10 cellular contexts compared by ENCODE assay signal in the genomic region with DNA sequence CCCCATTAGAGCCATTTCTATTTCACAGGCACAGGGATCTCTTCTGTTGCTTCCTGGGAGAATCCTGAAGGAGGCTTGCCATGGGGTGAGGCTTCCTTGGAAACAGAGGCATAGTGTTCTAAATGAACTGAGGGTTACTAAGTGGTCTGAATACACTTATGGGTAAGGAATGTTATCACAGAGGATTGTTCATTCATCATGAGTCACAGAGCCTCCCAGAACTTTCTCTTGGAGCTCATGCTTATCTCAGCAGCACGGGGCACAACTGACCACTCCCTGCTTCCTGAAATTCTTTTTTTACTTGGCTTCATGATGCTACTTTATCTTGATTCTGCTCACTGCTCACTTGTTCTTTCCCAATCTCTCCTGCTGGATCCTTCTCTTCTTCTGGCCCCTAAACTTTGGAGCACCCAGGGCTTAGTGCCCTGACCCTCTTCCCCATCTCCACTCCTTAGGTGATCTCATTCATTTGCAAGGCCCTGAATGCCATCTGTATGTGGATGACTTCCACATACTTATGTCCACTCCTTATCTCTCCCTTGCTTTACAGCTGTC. TPM values are rescaled to one million over a fixed set of nuclear protein-coding genes. Genes with fewer than 3 reads are reported as not detected.
DNase-seq lines count a peak whose midpoint lies in the region; ATAC-seq and TF ChIP-seq lines count a peak whose summit lies in the region.
"Had no signal": no experiment of that assay in that cellular context is flagged by ENCODE, and none has a peak within 500 bp of the region (broad histone marks: within the 10 kb centered on the region; RNA-seq: fewer than 3 reads in every experiment).

No MANE protein-coding gene starts in this region.

- H3K4me1 Mint-ChIP-seq in Calu3 (ENCODE audit: low read depth, unreplicated experiment), result peaks cover 35% of the 10 kb centered on the region
- H3K4me1 Mint-ChIP-seq in activated naive CD8-positive, alpha-beta T cell treated with anti-CD3 and anti-CD28 coated beads for 36 hours, result peaks cover 8% of the 10 kb centered on the region
- peaks cover 5 to 7% of the 10 kb centered on the region in 2 donors for H3K4me1 Mint-ChIP-seq in stimulated activated naive B cell treated with anti-CD40 and anti-IgM and Interleukin-4, amounts not matched to agents 10 μg/mL and 1 μg/mL and 100 μg/mL, for 72 hours

- no peaks in the 10 kb centered on the region for H3K9me3 ChIP-seq in SK-N-SH

- H3K27ac ChIP-seq in SK-N-SH (ENCODE audit: low read depth in 2 of 2, low read length in 1 of 2), result peak overlapping the region in 1 of 2 experiments; percentile 99; a peak in 2 of 4 replicates
- H3K27ac ChIP-seq: KMS-11 had no signal

- BruUV-seq in Calu3 (replicated peaks; lab: Mats Ljungman, UMichigan), result no TSS peak

- TF ChIP-seq CTCF in Calu3 (IDR thresholded peaks at IDR 0.05; ENCODE audit: unreplicated experiment) (no peak), SK-N-SH (IDR thresholded peaks at IDR 0.05) (no peak), fibroblast of villous mesenchyme (IDR thresholded peaks at IDR 0.05; ENCODE audit: insufficient read depth, low read depth, low read length) (no peak)

- H3K4me2 ChIP-seq in SK-N-SH, result peak overlapping the region; percentile 59
- H3K4me2 ChIP-seq: KMS-11 had no signal

- no peaks in the 10 kb centered on the region for H3K36me3 Mint-ChIP-seq in Calu3 (ENCODE audit: insufficient read depth, unreplicated experiment)
- peaks cover 6% of the 10 kb centered on the region for H3K36me3 Mint-ChIP-seq in activated naive CD8-positive, alpha-beta T cell treated with anti-CD3 and anti-CD28 coated beads for 36 hours
- peaks cover 4 to 5% of the 10 kb centered on the region in 2 donors for H3K36me3 Mint-ChIP-seq in stimulated activated naive B cell treated with anti-CD40 and anti-IgM and Interleukin-4, amounts not matched to agents 10 μg/mL and 1 μg/mL and 100 μg/mL, for 72 hours

- no peak for TF ChIP-seq RAD21 in SK-N-SH (IDR thresholded peaks at IDR 0.05; ENCODE audit: low read length)

- H3K27me3 ChIP-seq in SK-N-SH (ENCODE audit: insufficient read depth), result no peaks in the 10 kb centered on the region

- H3K4me1 ChIP-seq in SK-N-SH (ENCODE audit: control insufficient read depth in 1 of 2, insufficient read depth in 2 of 2, low read depth in 1 of 2, low read length in 1 of 2), result peaks cover 21 to 29% of the 10 kb centered on the region in 2 experiments

- H3K9me3 Mint-ChIP-seq in Calu3 (ENCODE audit: low read depth, unreplicated experiment), result no peaks in the 10 kb centered on the region
- no peaks in the 10 kb centered on the region for H3K9me3 Mint-ChIP-seq in activated naive CD8-positive, alpha-beta T cell treated with anti-CD3 and anti-CD28 coated beads for 36 hours
- H3K9me3 Mint-ChIP-seq in stimulated activated naive B cell treated with anti-CD40 and anti-IgM and Interleukin-4, amounts not matched to agents 10 μg/mL and 1 μg/mL and 100 μg/mL, for 72 hours, result no peaks in the 10 kb centered on the region

- H3K4me3 ChIP-seq in SK-N-SH (ENCODE audit: low read depth in 2 of 2, low read length in 1 of 2), result no peak overlapping the region
- no peak overlapping the region for H3K4me3 ChIP-seq in fibroblast of villous mesenchyme (ENCODE audit: low read depth, low read length)

- H3K36me3 ChIP-seq in SK-N-SH (replicated peaks in 1 of 2; ENCODE audit: control insufficient read depth in 1 of 2, insufficient read depth in 2 of 2, low read length in 1 of 2), result peaks cover 0 to 11% of the 10 kb centered on the region in 2 experiments

- WGBS in SK-N-SH (ENCODE audit: low lambda C conversion rate), result 13% methylated on average over 1 of the region's 1 CpG

- CTCF ChIA-PET in Calu3 (lab: Charles Lee), result interaction anchor here (1.0 kb wide), 1 partner anchor 41 kb away, joined by 6 read pairs; no protein-coding TSS in a partner anchor
- CTCF ChIA-PET in SK-N-SH (lab: Yijun Ruan, JAX), result interaction anchor here (1.0 kb wide), 1 partner anchor 115 kb away, joined by 3 read pairs; no protein-coding TSS in a partner anchor

- peaks cover 81% of the 10 kb centered on the region for H3K79me2 ChIP-seq in SK-N-SH (ENCODE audit: insufficient read depth)

- peak; percentile 36 for DNase-seq in Calu3
- no peak for DNase-seq in SK-N-SH
- DNase-seq in fibroblast of villous mesenchyme (ENCODE audit: low read depth), result peak; percentile 94
- peak; percentile 93 for DNase-seq in pulmonary artery endothelial cell (ENCODE audit: low read depth, low spot score)
- no peak for DNase-seq in NCI-H526 (lab: John Stamatoyannopoulos, UW)
- DNase-seq in activated naive CD8-positive, alpha-beta T cell treated with anti-CD3 and anti-CD28 coated beads for 36 hours, result no peak
- no peak for DNase-seq in stimulated activated naive B cell treated with anti-CD40 and anti-IgM and Interleukin-4, amounts not matched to agents 10 μg/mL and 1 μg/mL and 100 μg/mL, for 72 hours
- DNase-seq: activated naive CD4-positive, alpha-beta T cell treated with anti-CD3 and anti-CD28 coated beads, Interleukin-2, amount 50 U/mL, for 16 hours had no signal

- peak in 1 of 2 experiments; percentile 88; a peak in 1 of 4 replicates for TF ChIP-seq EP300 in SK-N-SH (IDR thresholded peaks at IDR 0.05; ENCODE audit: borderline replicate concordance in 1 of 2, low read depth in 1 of 2, low read length in 1 of 2)

- no peak overlapping the region for H3K4me3 Mint-ChIP-seq in Calu3 (ENCODE audit: low read depth, unreplicated experiment)
- H3K4me3 Mint-ChIP-seq in activated naive CD8-positive, alpha-beta T cell treated with anti-CD3 and anti-CD28 coated beads for 36 hours, result no peak overlapping the region
- no peak overlapping the region for H3K4me3 Mint-ChIP-seq in stimulated activated naive B cell treated with anti-CD40 and anti-IgM and Interleukin-4, amounts not matched to agents 10 μg/mL and 1 μg/mL and 100 μg/mL, for 72 hours

- H3K27me3 Mint-ChIP-seq in Calu3 (ENCODE audit: unreplicated experiment), result no peaks in the 10 kb centered on the region
- no peaks in the 10 kb centered on the region for H3K27me3 Mint-ChIP-seq in activated naive CD8-positive, alpha-beta T cell treated with anti-CD3 and anti-CD28 coated beads for 36 hours
- no peaks in the 10 kb centered on the region for H3K27me3 Mint-ChIP-seq in stimulated activated naive B cell treated with anti-CD40 and anti-IgM and Interleukin-4, amounts not matched to agents 10 μg/mL and 1 μg/mL and 100 μg/mL, for 72 hours

- H3K9me2 ChIP-seq in SK-N-SH, result no peaks in the 10 kb centered on the region

- no peak overlapping the region for H3K27ac Mint-ChIP-seq in Calu3 (ENCODE audit: unreplicated experiment)
- H3K27ac Mint-ChIP-seq in activated naive CD8-positive, alpha-beta T cell treated with anti-CD3 and anti-CD28 coated beads for 36 hours, result no peak overlapping the region
- H3K27ac Mint-ChIP-seq in stimulated activated naive B cell treated with anti-CD40 and anti-IgM and Interleukin-4, amounts not matched to agents 10 μg/mL and 1 μg/mL and 100 μg/mL, for 72 hours, result no peak overlapping the region

- no peak for ATAC-seq in GM18870 (IDR thresholded peaks at IDR 0.05; ENCODE audit: unreplicated experiment)
- no peak for ATAC-seq in stimulated activated naive B cell treated with anti-CD40 and anti-IgM and Interleukin-4, amounts not matched to agents 10 μg/mL and 1 μg/mL and 100 μg/mL, for 72 hours (replicated peaks)

- intact Hi-C loops in Calu3 (cut with micrococcal nuclease; ENCODE audit: unreplicated experiment), result no loop called here

- H3F3A ChIP-seq in SK-N-SH (replicated peaks; ENCODE audit: insufficient read depth), result peaks cover 26% of the 10 kb centered on the region

- POLR2A ChIA-PET in SK-N-SH (lab: Yijun Ruan, JAX), result no interaction called here

- no peaks in the 10 kb centered on the region for H4K20me1 ChIP-seq in SK-N-SH (ENCODE audit: insufficient read depth)

- no peak overlapping the region for H2AFZ ChIP-seq in SK-N-SH (ENCODE audit: low read depth)

- peak overlapping the region; percentile 75 for H3K9ac ChIP-seq in SK-N-SH
- H3K9ac ChIP-seq: KMS-11 had no signal

TF ChIP-seq in SK-N-SH, 30 proteins besides CTCF, POLR2A, EP300 and RAD21 (continues in another document):
- TF ChIP-seq MXI1 (IDR thresholded peaks at IDR 0.05; ENCODE audit: low read depth, low read length), result no peak
- TF ChIP-seq ELF1 (IDR thresholded peaks at IDR 0.05), result 0 out of 2 replicates have a peak, but pooled peaks have one; percentile 30
- TF ChIP-seq, protein P1, sequence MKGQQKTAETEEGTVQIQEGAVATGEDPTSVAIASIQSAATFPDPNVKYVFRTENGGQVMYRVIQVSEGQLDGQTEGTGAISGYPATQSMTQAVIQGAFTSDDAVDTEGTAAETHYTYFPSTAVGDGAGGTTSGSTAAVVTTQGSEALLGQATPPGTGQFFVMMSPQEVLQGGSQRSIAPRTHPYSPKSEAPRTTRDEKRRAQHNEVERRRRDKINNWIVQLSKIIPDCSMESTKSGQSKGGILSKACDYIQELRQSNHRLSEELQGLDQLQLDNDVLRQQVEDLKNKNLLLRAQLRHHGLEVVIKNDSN (IDR thresholded peaks at IDR 0.05; ENCODE audit: borderline replicate concordance, low read depth), result no peak
- TF ChIP-seq FOXM1 (IDR thresholded peaks at IDR 0.05; ENCODE audit: low read depth), result no peak
- TF ChIP-seq, protein P2, sequence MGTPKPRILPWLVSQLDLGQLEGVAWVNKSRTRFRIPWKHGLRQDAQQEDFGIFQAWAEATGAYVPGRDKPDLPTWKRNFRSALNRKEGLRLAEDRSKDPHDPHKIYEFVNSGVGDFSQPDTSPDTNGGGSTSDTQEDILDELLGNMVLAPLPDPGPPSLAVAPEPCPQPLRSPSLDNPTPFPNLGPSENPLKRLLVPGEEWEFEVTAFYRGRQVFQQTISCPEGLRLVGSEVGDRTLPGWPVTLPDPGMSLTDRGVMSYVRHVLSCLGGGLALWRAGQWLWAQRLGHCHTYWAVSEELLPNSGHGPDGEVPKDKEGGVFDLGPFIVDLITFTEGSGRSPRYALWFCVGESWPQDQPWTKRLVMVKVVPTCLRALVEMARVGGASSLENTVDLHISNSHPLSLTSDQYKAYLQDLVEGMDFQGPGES (IDR thresholded peaks at IDR 0.05; ENCODE audit: low read depth, low read length), result no peak
- TF ChIP-seq SMC3 (IDR thresholded peaks at IDR 0.05; ENCODE audit: low read depth, low read length), result no peak

RNA-seq across cellular contexts. Expression of a gene that starts 57.9 kb away (rescaled TPM):
- 28.8 and 34.2 TPM in 2 replicates for total RNA-seq in Calu3 (2022)
- polyA plus RNA-seq in SK-N-SH (2012; rRNA removed), result 20.1 and 26.7 TPM in 2 replicates
- 33.7 and 34.5 TPM in 2 replicates for polyA plus RNA-seq in SK-N-SH (2012; cell fraction: cytosol; rRNA removed)
- 11.0 and 22.7 TPM in 2 replicates for polyA plus RNA-seq in SK-N-SH (2012; cell fraction: nucleus; rRNA removed)
- total RNA-seq in fibroblast of villous mesenchyme, result 75.1 and 91.5 TPM in 2 replicates
- total RNA-seq in pulmonary artery endothelial cell, result 72.0 and 73.8 TPM in 2 replicates
- total RNA-seq in activated naive CD8-positive, alpha-beta T cell treated with anti-CD3 and anti-CD28 coated beads for 36 hours, result 10 to 100 TPM; 12.1 to 12.6 TPM

Comparison
In these comparisons a context has a peak if more than half of its experiments do, and no peak if none do; other contexts are left out.
1. DNase-seq: peak in Calu3 (single experiment), fibroblast of villous mesenchyme (single experiment) and pulmonary artery endothelial cell (single experiment); none in SK-N-SH (single experiment), NCI-H526 (0 of 2), activated naive CD8-positive, alpha-beta T cell treated with anti-CD3 and anti-CD28 coated beads for 36 hours (single experiment) and stimulated activated naive B cell treated with anti-CD40 and anti-IgM and Interleukin-4, amounts not matched to agents 10 μg/mL and 1 μg/mL and 100 μg/mL, for 72 hours (single experiment).